In the genomic region with DNA sequence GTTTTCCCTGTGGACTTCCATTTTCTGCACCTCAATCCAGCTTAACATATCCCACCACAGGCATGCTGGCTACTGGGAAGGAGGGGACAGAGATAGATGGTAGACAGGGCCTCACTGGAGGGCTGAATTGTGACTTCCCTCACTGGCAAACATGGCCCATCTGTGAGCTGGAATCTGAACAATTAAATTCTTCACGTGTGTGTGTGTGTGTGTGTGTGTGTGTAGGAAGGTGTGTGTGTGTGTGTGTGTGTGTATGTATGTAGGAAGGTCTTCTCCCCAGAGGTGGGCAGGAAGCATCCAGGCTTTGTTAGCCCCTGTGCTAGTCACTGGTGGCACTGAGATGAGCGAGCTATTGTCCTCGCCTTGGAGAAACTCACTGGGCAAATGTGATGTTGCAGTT, we compare ENCODE assay signal across 23 cellular contexts.
"Had no signal": no experiment of that assay in that cellular context is flagged by ENCODE, and none has a peak within 500 bp of the region (broad histone marks: within the 10 kb centered on the region; RNA-seq: fewer than 3 reads in every experiment).

No MANE protein-coding gene starts in this region.

- H3K27me3 ChIP-seq: MG63 had no signal

- ATAC-seq: activated T-helper 17 cell treated with anti-CD3 and anti-CD28 coated beads, Interleukin-2, amount 50 U/mL, for 72 hours; PC-3; T-helper 17 cell had no signal

- H3K36me3 ChIP-seq: adrenal gland, MG63 had no signal

- DNase-seq: activated CD4-positive, alpha-beta memory T cell treated with anti-CD3 and anti-CD28 coated beads for 36 hours; activated CD4-positive, alpha-beta T cell treated with anti-CD3 and anti-CD28 coated beads, Interleukin-2, amount 10 ng/mL, durations not matched to agents 7 days and 5 days; activated CD4-positive, CD25-positive, alpha-beta regulatory T cell; activated gamma-delta T cell; activated naive CD4-positive, alpha-beta T cell treated with anti-CD3 and anti-CD28 coated beads for 36 hours; activated naive CD8-positive, alpha-beta T cell treated with anti-CD3 and anti-CD28 coated beads, Interleukin-2, amount 10 ng/mL, durations not matched to agents 7 days and 5 days; activated T-cell treated with anti-CD3 and anti-CD28 coated beads for 4 hours; activated T-cell treated with anti-CD3 and anti-CD28 coated beads, Interleukin-2, amount 50 U/mL, for 48 hours; anterior cingulate cortex; MG63; NCI-H1105; NCI-H1436; NCI-H187; NCI-H2081 treated with DMSO at 0.1 percent for 48 hours; NCI-H446; NCI-H524; PC-3; SHP77 treated with DMSO at 0.1 percent for 48 hours; T-helper 17 cell; T-helper 9 cell had no signal

- H3K27ac ChIP-seq: adrenal gland had no signal

- FAIRE-seq: RCC 7860 had no signal

- H3K4me3 Mint-ChIP-seq: activated CD4-positive, alpha-beta memory T cell treated with anti-CD3 and anti-CD28 coated beads for 36 hours; activated CD4-positive, alpha-beta T cell treated with anti-CD3 and anti-CD28 coated beads, Interleukin-2, amount 10 ng/mL, durations not matched to agents 7 days and 5 days; activated naive CD4-positive, alpha-beta T cell treated with anti-CD3 and anti-CD28 coated beads for 36 hours; activated naive CD8-positive, alpha-beta T cell treated with anti-CD3 and anti-CD28 coated beads, Interleukin-2, amount 10 ng/mL, durations not matched to agents 7 days and 5 days; activated T-helper 17 cell treated with anti-CD3 and anti-CD28 coated beads, Interleukin-2, amount 50 U/mL, for 72 hours; T-helper 17 cell had no signal

- H3K4me1 ChIP-seq: adrenal gland had no signal

- H3K4me3 ChIP-seq: adrenal gland, MG63 had no signal

- H3K27ac Mint-ChIP-seq: activated CD4-positive, alpha-beta memory T cell treated with anti-CD3 and anti-CD28 coated beads for 36 hours; activated CD4-positive, alpha-beta T cell treated with anti-CD3 and anti-CD28 coated beads, Interleukin-2, amount 10 ng/mL, durations not matched to agents 7 days and 5 days; activated naive CD4-positive, alpha-beta T cell treated with anti-CD3 and anti-CD28 coated beads for 36 hours; activated naive CD8-positive, alpha-beta T cell treated with anti-CD3 and anti-CD28 coated beads, Interleukin-2, amount 10 ng/mL, durations not matched to agents 7 days and 5 days; activated T-helper 17 cell treated with anti-CD3 and anti-CD28 coated beads, Interleukin-2, amount 50 U/mL, for 72 hours; T-helper 17 cell had no signal
